15 cellular contexts compared by ENCODE assay signal in the genomic region with DNA sequence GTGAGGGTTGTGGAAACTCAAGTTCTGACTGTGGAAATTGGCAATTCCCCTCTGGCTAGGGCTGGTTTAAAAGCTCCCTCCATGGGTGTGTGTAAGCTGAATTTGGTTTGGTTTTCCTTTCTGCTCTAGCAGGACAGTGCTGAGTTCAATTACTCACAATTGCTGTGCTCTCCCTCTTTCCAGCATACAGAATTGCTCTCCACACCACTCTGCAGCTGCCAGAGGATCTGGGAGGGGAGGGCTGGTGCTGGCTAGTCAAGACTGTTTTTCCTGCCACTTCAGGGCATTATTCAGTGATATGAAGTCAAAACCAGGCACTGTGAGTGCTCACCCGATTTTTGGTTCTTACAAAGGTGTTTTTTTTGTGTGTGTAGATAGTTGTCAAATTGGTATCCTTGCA.
"Had no signal": no experiment of that assay in that cellular context is flagged by ENCODE, and none has a peak within 500 bp of the region (broad histone marks: within the 10 kb centered on the region; RNA-seq: fewer than 3 reads in every experiment).

No MANE protein-coding gene starts in this region.

- H3K4me1 ChIP-seq: heart left ventricle, left lung, testis had no signal

- H3K9me3 ChIP-seq: left lung, mucosa of descending colon, testis had no signal

- H3K27ac ChIP-seq: coronary artery, heart left ventricle, left lung, testis had no signal

- H3K27me3 ChIP-seq: heart left ventricle, left lung, testis had no signal

- H3K4me3 ChIP-seq: coronary artery, heart left ventricle, left lung, mucosa of descending colon, testis had no signal

- H3K36me3 ChIP-seq: heart left ventricle, left lung had no signal

- DNase-seq: activated CD4-positive, alpha-beta T cell treated with anti-CD3 and anti-CD28 coated beads, Interleukin-2, amount 50 U/mL, for 4 hours; activated naive CD4-positive, alpha-beta T cell treated with anti-CD3 and anti-CD28 coated beads, Interleukin-2, amount 50 U/mL, for 16 hours; activated T-cell treated with anti-CD3 and anti-CD28 coated beads, Interleukin-2, amount 50 U/mL, for 1 hour; central memory CD4-positive, alpha-beta T cell; effector CD4-positive, alpha-beta T cell; heart left ventricle; left lung; mucosa of descending colon; stimulated activated CD4-positive, alpha-beta T cell treated with anti-CD3 and anti-CD28 coated beads, Interleukin-4, amount 100 ng/mL, for 1 hour; stimulated activated CD8-positive, alpha-beta memory T cell treated with anti-CD3 and anti-CD28 coated beads, Interleukin-4, amount 100 ng/mL, for 48 hours; testis had no signal

- ATAC-seq: activated CD4-positive, CD25-positive, alpha-beta regulatory T cell treated with anti-CD3 and anti-CD28 coated beads, Interleukin-2, amount 50 U/mL, for 24 hours; heart left ventricle; left lung; mucosa of descending colon; natural killer cell treated with Interleukin-12 subunit alpha and Interleukin-12 subunit beta and Interleukin-15 and Interleukin-18, amount 100 ng/mL, for 72 hours; sciatic nerve had no signal
